In genomic region chrX:31130457-31131215, GRCh38 we compare ENCODE assay signal across 18 cellular contexts. TPM values are rescaled to one million over a fixed set of nuclear protein-coding genes. Genes with fewer than 3 reads are reported as not detected.
"Had no signal": no experiment of that assay in that cellular context is flagged by ENCODE, and none has a peak within 500 bp of the region (broad histone marks: within the 10 kb centered on the region; RNA-seq: fewer than 3 reads in every experiment).

No MANE protein-coding gene starts in this region.

- DNase-seq: activated CD4-positive, alpha-beta T cell treated with anti-CD3 and anti-CD28 coated beads for 1 hour; activated CD4-positive, alpha-beta T cell treated with anti-CD3 and anti-CD28 coated beads, Interleukin-2, amount 50 U/mL, for 48 hours; activated gamma-delta T cell; activated T-cell treated with anti-CD3 and anti-CD28 coated beads, Interleukin-2, amount 50 U/mL, for 48 hours; glutamatergic neuron; immature natural killer cell; mammary epithelial cell; natural killer cell; occipital lobe; right lobe of liver; stimulated activated CD4-positive, alpha-beta T cell treated with anti-CD3 and anti-CD28 coated beads, Interleukin-4, amount 100 ng/mL, for 1 hour; stimulated activated CD8-positive, alpha-beta memory T cell treated with anti-CD3 and anti-CD28 coated beads, Interleukin-4, amount 100 ng/mL, for 48 hours; T-helper 9 cell had no signal

- H3K4me3 ChIP-seq: breast epithelium, right lobe of liver, thoracic aorta had no signal

- ATAC-seq: natural killer cell, right lobe of liver had no signal

RNA-seq across cellular contexts. Expression of gene FTHL17, which starts 58.8 kb away (rescaled TPM):
- total RNA-seq: breast epithelium, mammary epithelial cell, mononuclear cell, natural killer cell, occipital lobe, progenitor cell of endocrine pancreas, right lobe of liver, thoracic aorta, urinary bladder had no signal
